9 cellular contexts compared by ENCODE assay signal in genomic region chr19:3983542-3983914, GRCh38. TPM values are rescaled to one million over a fixed set of nuclear protein-coding genes. Genes with fewer than 3 reads are reported as not detected.
A peak's percentile ranks its signal among the peaks of the same experiment; 100 is the strongest.
DNase-seq lines count a peak whose midpoint lies in the region; ATAC-seq and TF ChIP-seq lines count a peak whose summit lies in the region.
"Had no signal": no experiment of that assay in that cellular context is flagged by ENCODE, and none has a peak within 500 bp of the region (broad histone marks: within the 10 kb centered on the region; RNA-seq: fewer than 3 reads in every experiment).

No MANE protein-coding gene starts in this region.

- H3K4me3 ChIP-seq in OCI-LY3 (ENCODE audit: low read length) (peak overlapping the region; percentile 90), endocrine pancreas (ENCODE audit: control insufficient read depth, insufficient read depth, low read length) (peak overlapping the region; percentile 3)

- no peaks in the 10 kb centered on the region for H3K9me3 Mint-ChIP-seq in CD4-positive, alpha-beta T cell
- no peaks in the 10 kb centered on the region for H3K9me3 Mint-ChIP-seq in neural crest cell

- POLR2A ChIA-PET in CD4-positive, alpha-beta T cell (lab: Charles Lee): interaction anchor here (1.0 to 4.9 kb wide), 5 partner anchors 8 to 221 kb away, joined by 4 to 72 read pairs (median 18); partner anchors contain the start of genes APBA3, DAPK3, MRPL54 and PIAS4

- no peaks in the 10 kb centered on the region for H3K27me3 ChIP-seq in CD4-positive, alpha-beta T cell (ENCODE audit: control insufficient read depth, insufficient read depth, low read length)
- H3K27me3 ChIP-seq in OCI-LY3 (ENCODE audit: low read depth, low read length) (no peaks in the 10 kb centered on the region), endocrine pancreas (ENCODE audit: control insufficient read depth, insufficient read depth, low read length) (no peaks in the 10 kb centered on the region)

- intact Hi-C loops in CD4-positive, alpha-beta T cell (cut with DNase I, micrococcal nuclease): loop anchor here in 1 of 2 experiments (10.0 kb wide), 1 partner anchor 121 kb away; no protein-coding TSS in a partner anchor

- H3K4me1 ChIP-seq in OCI-LY3 (ENCODE audit: low read length): peaks cover 25% of the 10 kb centered on the region
- peaks cover 5% of the 10 kb centered on the region for H3K4me1 ChIP-seq in endocrine pancreas (ENCODE audit: control insufficient read depth, insufficient read depth, low read length)

- peaks cover 69% of the 10 kb centered on the region for H3K79me2 ChIP-seq in OCI-LY3 (ENCODE audit: low read length)

- H3K4me1 Mint-ChIP-seq in CD4-positive, alpha-beta T cell (ENCODE audit: low read depth): peaks cover 50% of the 10 kb centered on the region
- H3K4me1 Mint-ChIP-seq in neural crest cell: peaks cover 46% of the 10 kb centered on the region

- H3K9me3 ChIP-seq in CD4-positive, alpha-beta T cell (ENCODE audit: control insufficient read depth, low read length): no peaks in the 10 kb centered on the region
- H3K9me3 ChIP-seq in OCI-LY3 (ENCODE audit: insufficient read depth, low read length): no peaks in the 10 kb centered on the region
- H3K9me3 ChIP-seq in endocrine pancreas (ENCODE audit: control insufficient read depth, low read length): no peaks in the 10 kb centered on the region

- no peaks in the 10 kb centered on the region for H3K27me3 Mint-ChIP-seq in CD4-positive, alpha-beta T cell
- peaks cover 37% of the 10 kb centered on the region for H3K27me3 Mint-ChIP-seq in neural crest cell (ENCODE audit: low read depth)

- H3K27ac Mint-ChIP-seq in CD4-positive, alpha-beta T cell: peak overlapping the region; percentile 91
- peak overlapping the region; percentile 99 for H3K27ac Mint-ChIP-seq in neural crest cell (ENCODE audit: unreplicated experiment)

- CTCF ChIA-PET in CD4-positive, alpha-beta T cell (lab: Charles Lee): interaction anchor here (1.1 kb wide), 1 partner anchor 11 kb away, joined by 4 read pairs; no protein-coding TSS in a partner anchor

- H3K36me3 ChIP-seq in OCI-LY3 (replicated peaks; ENCODE audit: low read depth, low read length) (peaks cover 63% of the 10 kb centered on the region), endocrine pancreas (ENCODE audit: control insufficient read depth, insufficient read depth, low read length) (peaks cover 34% of the 10 kb centered on the region)

- peaks cover 77% of the 10 kb centered on the region for H3K36me3 Mint-ChIP-seq in CD4-positive, alpha-beta T cell (ENCODE audit: low read depth)
- peaks cover 31% of the 10 kb centered on the region for H3K36me3 Mint-ChIP-seq in neural crest cell (ENCODE audit: low read depth)

- H2AFZ ChIP-seq in OCI-LY3 (ENCODE audit: low read depth, low read length): no peak overlapping the region

- peak overlapping the region; percentile 97 for H3K4me3 Mint-ChIP-seq in CD4-positive, alpha-beta T cell
- H3K4me3 Mint-ChIP-seq in neural crest cell: peak overlapping the region; percentile 99

- DNase-seq in CD4-positive, alpha-beta T cell: no peak
- DNase-seq in neural crest cell (ENCODE audit: low read depth, low spot score) (no peak), NCI-H345 (lab: John Stamatoyannopoulos, UW) (no peak), SKM-1 treated with dmso at 0.1 percent for 144 hours (lab: John Stamatoyannopoulos, UW; ENCODE audit: unreplicated experiment) (no peak), cerebellar cortex (ENCODE audit: low spot score) (no peak), OCI-M2 (lab: John Stamatoyannopoulos, UW; ENCODE audit: unreplicated experiment) (no peak)
- DNase-seq: NCI-H82 had no signal

- peaks cover 65% of the 10 kb centered on the region for H4K20me1 ChIP-seq in OCI-LY3 (ENCODE audit: insufficient read depth, low read length)

- H3K4me2 ChIP-seq in OCI-LY3 (ENCODE audit: low read length): peak overlapping the region; percentile 95

- H3K9ac ChIP-seq in OCI-LY3 (ENCODE audit: low read length) (peak overlapping the region; percentile 95), endocrine pancreas (ENCODE audit: control insufficient read depth, insufficient read depth, low read length) (peak overlapping the region; percentile 97)

- TF ChIP-seq CTCF in CD4-positive, alpha-beta T cell (IDR thresholded peaks at IDR 0.05): no peak
- TF ChIP-seq CTCF in OCI-LY3 (IDR thresholded peaks at IDR 0.05; ENCODE audit: low read depth, low read length) (no peak), neural crest cell (conservative IDR thresholded peaks at IDR 0.05) (no peak)

- ATAC-seq in CD4-positive, alpha-beta T cell (ENCODE audit: poor library complexity): no peak

- H3K27ac ChIP-seq in CD4-positive, alpha-beta T cell (ENCODE audit: low read depth, low read length): peak overlapping the region; percentile 90
- peak overlapping the region; percentile 76 for H3K27ac ChIP-seq in OCI-LY3 (ENCODE audit: low read length)

RNA-seq across cellular contexts. Expression of gene EEF2, which starts 1.7 kb away (rescaled TPM):
- 1,000 to 10,000 TPM; 2,756 to 2,866 TPM for total RNA-seq in CD4-positive, alpha-beta T cell
- total RNA-seq in neural crest cell: 2,663 and 2,725 TPM in 2 replicates

RNA-seq across cellular contexts. Expression of gene DAPK3, which starts 12.6 kb away (rescaled TPM):
- total RNA-seq in CD4-positive, alpha-beta T cell: 10 to 100 TPM; 21.1 to 22.9 TPM
- total RNA-seq in neural crest cell: 61.8 and 63.1 TPM in 2 replicates

RNA-seq across cellular contexts. Expression of gene PIAS4, which starts 24.0 kb away (rescaled TPM):
- total RNA-seq in CD4-positive, alpha-beta T cell: 10 to 100 TPM; 14.5 to 16.5 TPM
- 49.6 and 58.8 TPM in 2 replicates for total RNA-seq in neural crest cell

RNA-seq across cellular contexts. Expression of gene NMRK2, which starts 50.7 kb away (rescaled TPM):
- not detected for total RNA-seq in CD4-positive, alpha-beta T cell
- total RNA-seq in neural crest cell: not detected in 2 replicates
